Comparison of ENCODE assay signal across 8 cellular contexts in genomic region chr5:134003064-134003956, GRCh38. TPM values are rescaled to one million over a fixed set of nuclear protein-coding genes. Genes with fewer than 3 reads are reported as not detected.
A peak's percentile ranks its signal among the peaks of the same experiment; 100 is the strongest.
DNase-seq lines count a peak whose midpoint lies in the region; ATAC-seq and TF ChIP-seq lines count a peak whose summit lies in the region.

No MANE protein-coding gene starts in this region.

- H3K9me3 ChIP-seq in heart right ventricle (no peaks in the 10 kb centered on the region), spleen (no peaks in the 10 kb centered on the region)

- ATAC-seq in GM18498 (IDR thresholded peaks at IDR 0.05; ENCODE audit: unreplicated experiment) (peak; percentile 1), HG03354 (IDR thresholded peaks at IDR 0.05; ENCODE audit: poor library complexity, severe bottlenecking, unreplicated experiment) (peak; percentile 6), heart right ventricle (no peak), HG02678 (IDR thresholded peaks at IDR 0.05; ENCODE audit: unreplicated experiment) (no peak)

- no peaks in the 10 kb centered on the region for H3K27me3 ChIP-seq in heart right ventricle
- H3K27me3 ChIP-seq in spleen (replicated peaks in 1 of 7) = no peaks in the 10 kb centered on the region

- peaks cover 23 to 72% (median 62%) of the 10 kb centered on the region in 9 donors for H3K4me1 ChIP-seq in heart right ventricle
- H3K4me1 ChIP-seq in spleen = peaks cover 23 to 73% (median 55%) of the 10 kb centered on the region in 6 donors

- H3K4me3 ChIP-seq in heart right ventricle (peak overlapping the region; percentile 16 to 96 (median 82)), spleen (peak overlapping the region; percentile 42 to 94 (median 90))

- H3K36me3 ChIP-seq in heart right ventricle (peaks cover 0 to 26% (median 0%) of the 10 kb centered on the region in 9 donors), spleen (peaks cover 0 to 18% (median 2%) of the 10 kb centered on the region in 6 donors)

- intact Hi-C loops in heart right ventricle (cut with DNase I) = no loop called here
- intact Hi-C loops in spleen (cut with DNase I; ENCODE audit: low total_unique reads) = no loop called here

- 9 to 15% methylated on average over 18 of the region's 18 CpGs for whole genome bisulfite sequencing in heart right ventricle, 2 donors
- 14 to 18% (median 15%) methylated on average over 13 to 18 of the region's 18 CpGs for WGBS in spleen, 5 donors

- TF ChIP-seq POLR2A in spleen (IDR thresholded peaks at IDR 0.05) = no peak

- TF ChIP-seq CTCF in heart right ventricle (IDR thresholded peaks at IDR 0.05) (no peak), spleen (IDR thresholded peaks at IDR 0.05 in 8 of 11, conservative IDR thresholded peaks at IDR 0.05 in 3 of 11) (no peak)

- H3K27ac ChIP-seq in heart right ventricle (peak overlapping the region; percentile 91 to 100 (median 99)), spleen (peak overlapping the region; percentile 94 to 99 (median 97))

- DNase-seq in activated T-cell treated with anti-CD3 and anti-CD28 coated beads, Interleukin-2, amount 50 U/mL, for 48 hours = peak; percentile 54 to 58
- DNase-seq in heart right ventricle (no peak), spleen (peak; percentile 66), DMS53 treated with DMSO at 0.1 percent for 48 hours (lab: John Stamatoyannopoulos, UW; ENCODE audit: unreplicated experiment) (no peak), T1000 (lab: John Stamatoyannopoulos, UW) (no peak)

RNA-seq across cellular contexts. Expression of gene VDAC1, which starts 1.5 kb away (rescaled TPM):
- total RNA-seq in heart right ventricle (100 to 1,000 TPM; 440 to 609 (median 535) TPM), spleen (100 to 1,000 TPM in 1 of 7 donors, 10 to 100 TPM in 6; 69.2 to 100 (median 86.4) TPM)
- polyA plus RNA-seq in heart right ventricle (100 to 1,000 TPM; 229 to 359 TPM), spleen (10 to 100 TPM; 53.3 to 84.0 (median 76.2) TPM)

RNA-seq across cellular contexts. Expression of gene C5orf15, which starts 34.9 kb away (rescaled TPM):
- total RNA-seq in heart right ventricle (10 to 100 TPM; 31.0 to 55.3 (median 34.2) TPM), spleen (10 to 100 TPM; 25.4 to 49.6 (median 28.6) TPM)
- polyA plus RNA-seq in heart right ventricle (10 to 100 TPM; 22.2 to 28.7 TPM), spleen (10 to 100 TPM; 28.1 to 28.8 (median 28.4) TPM)

Comparison
In these comparisons a context has a peak if more than half of its experiments do, and no peak if none do; other contexts are left out.
1. ATAC-seq: peak in GM18498 (single experiment) and HG03354 (single experiment); none in heart right ventricle (0 of 8) and HG02678 (single experiment).
2. DNase-seq: peak in activated T-cell treated with anti-CD3 and anti-CD28 coated beads, Interleukin-2, amount 50 U/mL, for 48 hours (2 of 2) and spleen (single experiment); none in heart right ventricle (0 of 2), DMS53 treated with DMSO at 0.1 percent for 48 hours (single experiment) and T1000 (single experiment).
3. RNA of gene VDAC1, which starts 1.5 kb away (total RNA-seq): 440 to 609 TPM in heart right ventricle; 69.2 to 100 TPM in spleen; every median in the first group is over 4 times any median in the second.